In the genomic region with DNA sequence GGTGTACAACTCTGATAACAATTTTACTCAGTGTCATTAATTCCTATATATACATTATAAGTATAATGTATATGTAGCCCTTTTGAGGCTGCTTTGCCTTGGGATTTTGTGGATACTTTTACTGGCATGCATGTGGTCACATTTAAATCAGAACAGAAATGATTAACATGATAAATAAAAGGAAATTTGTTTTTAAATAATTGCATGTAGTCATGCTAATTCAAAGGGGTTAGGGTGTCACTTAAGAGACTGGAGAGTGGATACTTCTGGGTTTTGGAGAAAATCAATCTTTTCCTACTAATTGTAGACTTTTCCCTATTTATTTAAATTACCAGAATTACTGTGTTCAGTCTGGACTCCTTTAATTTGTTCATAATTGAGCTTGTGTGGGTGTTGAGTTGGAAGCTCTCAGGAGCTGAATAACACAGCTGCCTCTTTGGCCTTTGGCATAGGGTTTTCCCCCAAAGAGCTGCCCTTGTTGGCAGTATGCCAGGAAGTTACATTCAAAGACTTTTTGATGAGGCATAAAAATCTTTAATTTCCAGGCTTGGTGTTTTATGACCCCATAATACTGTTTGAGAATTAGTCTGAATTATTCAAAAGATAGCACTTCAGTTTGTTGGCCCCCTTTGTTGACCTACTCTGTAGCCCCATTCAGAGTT, we compare ENCODE assay signal across 14 cellular contexts.
DNase-seq lines count a peak whose midpoint lies in the region; ATAC-seq and TF ChIP-seq lines count a peak whose summit lies in the region.
"Had no signal": no experiment of that assay in that cellular context is flagged by ENCODE, and none has a peak within 500 bp of the region (broad histone marks: within the 10 kb centered on the region; RNA-seq: fewer than 3 reads in every experiment).

No MANE protein-coding gene starts in this region.

- POLR2A ChIA-PET in naive thymus-derived CD8-positive, alpha-beta T cell (lab: Charles Lee) = no interaction called here

- H3K4me3 Mint-ChIP-seq in naive thymus-derived CD8-positive, alpha-beta T cell = no peak overlapping the region
- no peak overlapping the region for H3K4me3 Mint-ChIP-seq in T-helper 2 cell treated with Interferon-gamma antibody and Interleukin-4, amounts not matched to agents 5 μg/mL and 100 μg/mL, for 36 hours
- H3K4me3 Mint-ChIP-seq: B cell; stimulated activated naive CD8-positive, alpha-beta T cell treated with anti-CD3 and anti-CD28 coated beads, Interleukin-15, Interleukin-2, amounts not matched to agents 100 ng/mL and 50 ng/mL, for 24 hours had no signal

- H3K9me3 Mint-ChIP-seq in naive thymus-derived CD8-positive, alpha-beta T cell = no peaks in the 10 kb centered on the region
- H3K9me3 Mint-ChIP-seq in T-helper 2 cell treated with Interferon-gamma antibody and Interleukin-4, amounts not matched to agents 5 μg/mL and 100 μg/mL, for 36 hours = no peaks in the 10 kb centered on the region
- H3K9me3 Mint-ChIP-seq: stimulated activated naive CD8-positive, alpha-beta T cell treated with anti-CD3 and anti-CD28 coated beads, Interleukin-15, Interleukin-2, amounts not matched to agents 100 ng/mL and 50 ng/mL, for 24 hours had no signal

- peak overlapping the region; percentile 93 for H3K27ac ChIP-seq in HUES64 (ENCODE audit: low read depth, low read length)
- H3K27ac ChIP-seq: colonic mucosa, SK-N-MC had no signal

- peak; percentile 17 for DNase-seq in activated CD8-positive, alpha-beta memory T cell treated with anti-CD3 and anti-CD28 coated beads, Interleukin-2, amount 50 U/mL, for 4 hours
- no peak for DNase-seq in activated CD8-positive, alpha-beta memory T cell treated with anti-CD3 and anti-CD28 coated beads, Interleukin-2, amount 50 U/mL, for 48 hours
- DNase-seq in cardiac fibroblast (ENCODE audit: low read depth in 2 of 2) (peak; percentile 45 to 69), activated gamma-delta T cell treated with Interleukin-2 at 50 U/mL for 16 hours (no peak)
- peak; percentile 6 to 78 (median 32) for DNase-seq in naive thymus-derived CD8-positive, alpha-beta T cell
- no peak for DNase-seq in T-helper 2 cell treated with Interferon-gamma antibody and Interleukin-4, amounts not matched to agents 5 μg/mL and 100 μg/mL, for 36 hours (ENCODE audit: low spot score)
- DNase-seq: activated naive CD4-positive, alpha-beta T cell treated with anti-CD3 and anti-CD28 coated beads, Interleukin-2, amount 50 U/mL, for 16 hours; colonic mucosa had no signal

- ATAC-seq in naive thymus-derived CD8-positive, alpha-beta T cell = peak; percentile 66 to 70
- no peak for ATAC-seq in HG02840 (IDR thresholded peaks at IDR 0.05; ENCODE audit: low FRiP score, unreplicated experiment)

- TF ChIP-seq CTCF in cardiac fibroblast (IDR thresholded peaks at IDR 0.05; ENCODE audit: low read depth, low read length) = no peak

- H3K27me3 ChIP-seq in HUES64 (ENCODE audit: insufficient read depth, low read length) = no peaks in the 10 kb centered on the region
- H3K27me3 ChIP-seq: colonic mucosa, gastroesophageal sphincter had no signal

- H3K4me1 Mint-ChIP-seq in naive thymus-derived CD8-positive, alpha-beta T cell = peaks cover 4 to 8% (median 6%) of the 10 kb centered on the region in 4 donors
- peaks cover 7% of the 10 kb centered on the region for H3K4me1 Mint-ChIP-seq in T-helper 2 cell treated with Interferon-gamma antibody and Interleukin-4, amounts not matched to agents 5 μg/mL and 100 μg/mL, for 36 hours (ENCODE audit: low read depth)
- H3K4me1 Mint-ChIP-seq: B cell had no signal

- H3K36me3 Mint-ChIP-seq in naive thymus-derived CD8-positive, alpha-beta T cell = no peaks in the 10 kb centered on the region
- no peaks in the 10 kb centered on the region for H3K36me3 Mint-ChIP-seq in T-helper 2 cell treated with Interferon-gamma antibody and Interleukin-4, amounts not matched to agents 5 μg/mL and 100 μg/mL, for 36 hours (ENCODE audit: low read depth)

- H3K4me3 ChIP-seq in HUES64 (ENCODE audit: low read length) = peak overlapping the region; percentile 35; the same call in 1 of the 2 replicates
- no peak overlapping the region for H3K4me3 ChIP-seq in cardiac fibroblast (replicated peaks in 1 of 2; ENCODE audit: low read depth in 2 of 2, low read length in 2 of 2)
- H3K4me3 ChIP-seq: colonic mucosa, gastroesophageal sphincter, SK-N-MC had no signal

- H3K36me3 ChIP-seq in HUES64 (ENCODE audit: insufficient read depth, low read length) = no peaks in the 10 kb centered on the region
- H3K36me3 ChIP-seq: colonic mucosa had no signal

- no peak overlapping the region for H3K27ac Mint-ChIP-seq in naive thymus-derived CD8-positive, alpha-beta T cell
- no peak overlapping the region for H3K27ac Mint-ChIP-seq in T-helper 2 cell treated with Interferon-gamma antibody and Interleukin-4, amounts not matched to agents 5 μg/mL and 100 μg/mL, for 36 hours
- H3K27ac Mint-ChIP-seq: B cell; stimulated activated naive CD8-positive, alpha-beta T cell treated with anti-CD3 and anti-CD28 coated beads, Interleukin-15, Interleukin-2, amounts not matched to agents 100 ng/mL and 50 ng/mL, for 24 hours had no signal

- H3K4me1 ChIP-seq in HUES64 (ENCODE audit: insufficient read depth, low read length) = peaks cover 36% of the 10 kb centered on the region
- H3K4me1 ChIP-seq: colonic mucosa had no signal

- H3K27me3 Mint-ChIP-seq in naive thymus-derived CD8-positive, alpha-beta T cell = no peaks in the 10 kb centered on the region
- H3K27me3 Mint-ChIP-seq in T-helper 2 cell treated with Interferon-gamma antibody and Interleukin-4, amounts not matched to agents 5 μg/mL and 100 μg/mL, for 36 hours (ENCODE audit: low read depth) = no peaks in the 10 kb centered on the region
- H3K27me3 Mint-ChIP-seq: B cell; stimulated activated naive CD8-positive, alpha-beta T cell treated with anti-CD3 and anti-CD28 coated beads, Interleukin-15, Interleukin-2, amounts not matched to agents 100 ng/mL and 50 ng/mL, for 24 hours had no signal

- peak overlapping the region; percentile 53 for H3K9ac ChIP-seq in HUES64 (ENCODE audit: low read depth, low read length)

- H3K9me3 ChIP-seq in HUES64 (ENCODE audit: insufficient read depth, low read depth, low read length) = no peaks in the 10 kb centered on the region
- H3K9me3 ChIP-seq: colonic mucosa, gastroesophageal sphincter had no signal

Comparison
In these comparisons a context has a peak if more than half of its experiments do, and no peak if none do; other contexts are left out.
1. DNase-seq: peak in activated CD8-positive, alpha-beta memory T cell treated with anti-CD3 and anti-CD28 coated beads, Interleukin-2, amount 50 U/mL, for 4 hours (single experiment), cardiac fibroblast (2 of 2) and naive thymus-derived CD8-positive, alpha-beta T cell (10 of 10); none in activated CD8-positive, alpha-beta memory T cell treated with anti-CD3 and anti-CD28 coated beads, Interleukin-2, amount 50 U/mL, for 48 hours (single experiment), activated gamma-delta T cell treated with Interleukin-2 at 50 U/mL for 16 hours (single experiment) and T-helper 2 cell treated with Interferon-gamma antibody and Interleukin-4, amounts not matched to agents 5 μg/mL and 100 μg/mL, for 36 hours (single experiment).